In the genomic region with DNA sequence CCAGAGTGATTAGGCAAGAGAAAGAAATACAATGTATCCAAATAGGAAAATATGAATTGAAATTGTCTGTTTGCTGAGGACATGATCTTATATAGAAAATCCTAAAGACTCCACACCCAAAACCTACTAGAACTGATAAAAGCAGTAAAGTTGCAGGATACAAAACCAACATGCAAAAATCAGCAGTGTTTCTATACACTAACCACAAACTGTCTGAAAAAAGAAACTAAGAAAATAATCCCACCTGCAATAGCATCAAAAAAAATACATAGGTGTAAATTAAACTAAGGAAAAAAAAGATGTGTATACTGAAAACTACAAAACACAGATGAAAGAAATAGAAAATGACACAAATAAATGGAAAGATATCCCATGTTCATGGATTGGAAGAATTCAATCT, we compare ENCODE assay signal across 26 cellular contexts.
"Had no signal": no experiment of that assay in that cellular context is flagged by ENCODE, and none has a peak within 500 bp of the region (broad histone marks: within the 10 kb centered on the region; RNA-seq: fewer than 3 reads in every experiment).

No MANE protein-coding gene starts in this region.

- H3K27me3 ChIP-seq: stomach, suprapubic skin, testis, thyroid gland, tibial artery, tibial nerve, transverse colon, upper lobe of left lung, upper lobe of right lung, uterus, vagina had no signal

- H3K36me3 ChIP-seq: stomach, suprapubic skin, thoracic aorta, thyroid gland, tibial artery, tibial nerve, transverse colon, upper lobe of left lung, upper lobe of right lung, uterus, vagina had no signal

- H3K4me1 ChIP-seq: stomach, suprapubic skin, testis, thyroid gland, tibial artery, tibial nerve, transverse colon, upper lobe of left lung, upper lobe of right lung, uterus, vagina had no signal

- DNase-seq: stimulated activated CD4-positive, alpha-beta T cell treated with anti-CD3 and anti-CD28 coated beads, Interleukin-2, amount 100 ng/mL, for 48 hours; stimulated activated CD4-positive, alpha-beta T cell treated with anti-CD3 and anti-CD28 coated beads, Interleukin-4, amount 100 ng/mL, for 1 hour; stimulated activated CD4-positive, alpha-beta T cell treated with anti-CD3 and anti-CD28 coated beads, Interleukin-4, amount 100 ng/mL, for 24 hours; stimulated activated CD4-positive, alpha-beta T cell treated with anti-CD3 and anti-CD28 coated beads, Interleukin-4, amount 100 ng/mL, for 4 hours; stimulated activated CD8-positive, alpha-beta memory T cell treated with anti-CD3 and anti-CD28 coated beads, Interleukin-4, amount 100 ng/mL, for 48 hours; stimulated activated naive B cell treated with anti-CD40 and anti-IgM and Interleukin-4, amounts not matched to agents 10 μg/mL and 1 μg/mL and 100 μg/mL, for 72 hours; stimulated activated naive CD4-positive, alpha-beta T cell; stimulated activated naive CD4-positive, alpha-beta T cell treated with Interleukin-2 at 50 U/mL for 16 hours; stimulated activated naive CD8-positive, alpha-beta T cell treated with anti-CD3 and anti-CD28 coated beads, Interleukin-15, amount 100 ng/mL, for 72 hours; stimulated activated naive CD8-positive, alpha-beta T cell treated with anti-CD3 and anti-CD28 coated beads, Interleukin-15, Interleukin-2, amounts not matched to agents 100 U/mL and 50 U/mL, for 24 hours; stomach; substantia nigra; testis; thyroid gland; tibial artery; transverse colon; trophoblast cell; upper lobe of left lung; upper lobe of right lung; uterus had no signal

- H3K9me3 ChIP-seq: suprapubic skin, testis, thyroid gland, upper lobe of right lung, uterus had no signal

- H3K27ac ChIP-seq: stomach, suprapubic skin, testis, thoracic aorta, thyroid gland, tibial artery, tibial nerve, transverse colon, upper lobe of left lung, upper lobe of right lung, uterus, vagina had no signal

- ATAC-seq: stimulated activated effector memory CD8-positive, alpha-beta T cell treated with anti-CD3 and anti-CD28 coated beads, Interleukin-12 subunit alpha, Interleukin-12 subunit beta, amount 100 ng/mL, for 72 hours; stimulated activated memory B cell treated with anti-CD40 and anti-IgM and Interleukin-4, amounts not matched to agents 10 μg/mL and 1 μg/mL and 100 μg/mL, for 72 hours; stimulated activated naive B cell treated with anti-CD40 and anti-IgM and Interleukin-4, amounts not matched to agents 10 μg/mL and 1 μg/mL and 100 μg/mL, for 72 hours; stimulated activated naive CD8-positive, alpha-beta T cell treated with anti-CD3 and anti-CD28 coated beads, Interleukin-15, amount 100 ng/mL, for 72 hours; stimulated activated naive CD8-positive, alpha-beta T cell treated with anti-CD3 and anti-CD28 coated beads, Interleukin-15, Interleukin-2, amounts not matched to agents 100 U/mL and 50 U/mL, for 24 hours; upper lobe of right lung had no signal

- H3K4me3 ChIP-seq: stomach, suprapubic skin, testis, thoracic aorta, thyroid gland, tibial artery, tibial nerve, transverse colon, upper lobe of left lung, upper lobe of right lung, uterus, vagina had no signal
